1 cellular context compared by ENCODE assay signal in genomic region chr1:27109103-27109822, GRCh38.
TF ChIP-seq lines count a peak whose summit lies in the region.

No MANE protein-coding gene starts in this region.

TF ChIP-seq in K562, 482 proteins besides CTCF, POLR2A, EP300 and RAD21 (continued from another document and continues in another):
- no peak for TF ChIP-seq ZNF398 (CRISPR knock-in tag; IDR thresholded peaks at IDR 0.05)
- TF ChIP-seq MAX (CRISPR knock-in tag; IDR thresholded peaks at IDR 0.05) = peak; percentile 29; the same call in 1 of the 2 replicates
- TF ChIP-seq ZBTB1 (CRISPR knock-in tag; IDR thresholded peaks at IDR 0.05; ENCODE audit: borderline replicate concordance, low read depth) = no peak
- no peak for TF ChIP-seq PHF20 (IDR thresholded peaks at IDR 0.05; ENCODE audit: partially characterized antibody)
- no peak for TF ChIP-seq TAF15 (IDR thresholded peaks at IDR 0.05; ENCODE audit: low read depth, low read length)
- TF ChIP-seq TCF7L2 (IDR thresholded peaks at IDR 0.05; ENCODE audit: low read depth, low read length) = no peak
- no peak for TF ChIP-seq HMGXB4 (CRISPR knock-in tag; IDR thresholded peaks at IDR 0.05)
- TF ChIP-seq SETDB1 (IDR thresholded peaks at IDR 0.05; ENCODE audit: low read length) = no peak
- TF ChIP-seq ERF (CRISPR knock-in tag; IDR thresholded peaks at IDR 0.05) = no peak
- no peak for TF ChIP-seq TSHZ1 (CRISPR knock-in tag; IDR thresholded peaks at IDR 0.05)
- no peak for TF ChIP-seq PHB2 (IDR thresholded peaks at IDR 0.05; ENCODE audit: low read depth)
- TF ChIP-seq ZNF655 (CRISPR knock-in tag; IDR thresholded peaks at IDR 0.05) = no peak
- no peak for TF ChIP-seq CCNT2 (IDR thresholded peaks at IDR 0.05; ENCODE audit: borderline replicate concordance, extremely low read depth, insufficient read length, low read depth, low read length)
- no peak for TF ChIP-seq FIP1L1 (IDR thresholded peaks at IDR 0.05; ENCODE audit: low read depth, low read length, poor library complexity, severe bottlenecking)
- no peak for TF ChIP-seq SP2 (IDR thresholded peaks at IDR 0.05; ENCODE audit: extremely low read depth, low read depth, low read length, poor library complexity, severe bottlenecking)
- no peak for TF ChIP-seq ZBTB8A (IDR thresholded peaks at IDR 0.05; ENCODE audit: partially characterized antibody)
- no peak for TF ChIP-seq XRCC4 (IDR thresholded peaks at IDR 0.05; ENCODE audit: extremely low read depth, insufficient read depth, insufficient read length)
- no peak for TF ChIP-seq MITF (IDR thresholded peaks at IDR 0.05)
- no peak for TF ChIP-seq AFF1 (IDR thresholded peaks at IDR 0.05; ENCODE audit: low read depth in 1 of 2, partially characterized antibody in 2 of 2)
- TF ChIP-seq RBFOX2 (IDR thresholded peaks at IDR 0.05; ENCODE audit: low read depth, low read length) = no peak
- TF ChIP-seq ZNF232 (CRISPR knock-in tag; IDR thresholded peaks at IDR 0.05) = no peak
- TF ChIP-seq PRDM10 (IDR thresholded peaks at IDR 0.05; ENCODE audit: partially characterized antibody) = no peak
- TF ChIP-seq ZBTB7A (IDR thresholded peaks at IDR 0.05; ENCODE audit: borderline replicate concordance, control insufficient read depth, low read depth, low read length) = no peak
- TF ChIP-seq PTBP1 (IDR thresholded peaks at IDR 0.05; ENCODE audit: low read depth, low read length) = no peak
- TF ChIP-seq ILK (tag; IDR thresholded peaks at IDR 0.05; ENCODE audit: borderline replicate concordance, low read depth) = no peak
- no peak for TF ChIP-seq ELF2 (CRISPR knock-in tag; IDR thresholded peaks at IDR 0.05)
- TF ChIP-seq ZNF592 (IDR thresholded peaks at IDR 0.05) = peak; percentile 74; the same call in 1 of the 2 replicates
- TF ChIP-seq NEUROD1 (IDR thresholded peaks at IDR 0.05; ENCODE audit: borderline replicate concordance, low read depth, low read length, partially characterized antibody) = no peak
